15 cellular contexts compared by ENCODE assay signal in genomic region chr10:16949806-16950205, GRCh38.
DNase-seq lines count a peak whose midpoint lies in the region; ATAC-seq and TF ChIP-seq lines count a peak whose summit lies in the region.
"Had no signal": no experiment of that assay in that cellular context is flagged by ENCODE, and none has a peak within 500 bp of the region (broad histone marks: within the 10 kb centered on the region; RNA-seq: fewer than 3 reads in every experiment).

No MANE protein-coding gene starts in this region.

- peaks cover 38% of the 10 kb centered on the region for H3K4me1 Mint-ChIP-seq in osteocyte (ENCODE audit: unreplicated experiment)

- peak overlapping the region in 9 of 11 experiments; percentile 27 to 62 (median 40); a peak in 14 of 22 replicates for H3K4me2 ChIP-seq in BLaER1 treated with 17β-estradiol and CSF1 and Interleukin-3, amounts not matched to agents 10 nM and 100 nM
- peak overlapping the region; percentile 38 for H3K4me2 ChIP-seq in hepatocyte

- H3K9me3 Mint-ChIP-seq in osteocyte (ENCODE audit: unreplicated experiment), result no peaks in the 10 kb centered on the region

- 58% methylated on average over 11 of the region's 11 CpGs for WGBS in hepatocyte (ENCODE audit: low lambda C conversion rate, missing lambda C conversion rate)

- intact Hi-C loops in posterior cingulate gyrus (cut with DNase I), result no loop called here

- H3K4me1 ChIP-seq in BLaER1 treated with 17β-estradiol and CSF1 and Interleukin-3, amounts not matched to agents 10 nM and 100 nM, result peaks cover 26 to 41% (median 36%) of the 10 kb centered on the region in 10 experiments
- peaks cover 22% of the 10 kb centered on the region for H3K4me1 ChIP-seq in hepatocyte (ENCODE audit: insufficient read depth)

- no peak overlapping the region for H3K9ac ChIP-seq in BLaER1 treated with 17β-estradiol and CSF1 and Interleukin-3, amounts not matched to agents 10 nM and 100 nM

- DNase-seq in hepatocyte (ENCODE audit: low spot score), result no peak
- no peak for DNase-seq in osteocyte (ENCODE audit: extremely low spot score, unreplicated experiment)
- no peak for DNase-seq in activated CD4-positive, CD25-positive, alpha-beta regulatory T cell treated with anti-CD3 and anti-CD28 coated beads, Interleukin-2, amount 50 U/mL, for 72 hours
- DNase-seq in posterior cingulate gyrus, result no peak
- DNase-seq: DMS53, HCEC 1CT, MV-4-11, NCI-H1436, NCI-H345, NCI-H526 treated with DMSO at 0.1 percent for 48 hours had no signal

- H3K27ac ChIP-seq in BLaER1 treated with 17β-estradiol and CSF1 and Interleukin-3, amounts not matched to agents 10 nM and 100 nM, result no peak overlapping the region
- H3K27ac ChIP-seq in VCaP (peak overlapping the region; percentile 33; the same call in 1 of the 2 replicates), hepatocyte (peak overlapping the region; percentile 67)
- H3K27ac ChIP-seq: C4-2B had no signal

- H3K79me2 ChIP-seq in hepatocyte, result no peaks in the 10 kb centered on the region

- H3K36me3 ChIP-seq in BLaER1 treated with 17β-estradiol and CSF1 and Interleukin-3, amounts not matched to agents 10 nM and 100 nM, result no peaks in the 10 kb centered on the region
- H3K36me3 ChIP-seq in hepatocyte (replicated peaks; ENCODE audit: insufficient read depth, low read depth), result no peaks in the 10 kb centered on the region

- no peaks in the 10 kb centered on the region; a peak in 1 of 22 replicates for H3K27me3 ChIP-seq in BLaER1 treated with 17β-estradiol and CSF1 and Interleukin-3, amounts not matched to agents 10 nM and 100 nM
- H3K27me3 ChIP-seq in hepatocyte, result no peaks in the 10 kb centered on the region

- peak overlapping the region; percentile 28 for H3K27ac Mint-ChIP-seq in osteocyte (ENCODE audit: unreplicated experiment)

- TF ChIP-seq CTCF in VCaP (conservative IDR thresholded peaks at IDR 0.05) (no peak), hepatocyte (IDR thresholded peaks at IDR 0.05; ENCODE audit: poor library complexity) (no peak), osteocyte (IDR thresholded peaks at IDR 0.05) (no peak)

- H3K4me3 Mint-ChIP-seq in osteocyte (ENCODE audit: unreplicated experiment), result no peak overlapping the region

- peaks cover 0 to 8% (median 0%) of the 10 kb centered on the region in 11 experiments; a peak in 2 of 22 replicates for H3K9me3 ChIP-seq in BLaER1 treated with 17β-estradiol and CSF1 and Interleukin-3, amounts not matched to agents 10 nM and 100 nM (replicated peaks in 1 of 11)
- no peaks in the 10 kb centered on the region for H3K9me3 ChIP-seq in hepatocyte (ENCODE audit: low read depth)

- no peaks in the 10 kb centered on the region for H4K20me1 ChIP-seq in BLaER1 treated with 17β-estradiol and CSF1 and Interleukin-3, amounts not matched to agents 10 nM and 100 nM
- H4K20me1 ChIP-seq in hepatocyte (ENCODE audit: insufficient read depth, poor library complexity, severe bottlenecking), result no peaks in the 10 kb centered on the region

- ATAC-seq in HG03571 (IDR thresholded peaks at IDR 0.05; ENCODE audit: unreplicated experiment) (no peak), HG02884 (IDR thresholded peaks at IDR 0.05; ENCODE audit: unreplicated experiment) (no peak)

- no peak overlapping the region for H3K4me3 ChIP-seq in BLaER1 treated with 17β-estradiol and CSF1 and Interleukin-3, amounts not matched to agents 10 nM and 100 nM
- H3K4me3 ChIP-seq in hepatocyte, result no peak overlapping the region

- no peak overlapping the region for H2AFZ ChIP-seq in hepatocyte

- H3K27me3 Mint-ChIP-seq in osteocyte (ENCODE audit: unreplicated experiment), result no peaks in the 10 kb centered on the region

- H3K36me3 Mint-ChIP-seq in osteocyte (ENCODE audit: unreplicated experiment), result no peaks in the 10 kb centered on the region

- H3K9me2 ChIP-seq in hepatocyte (replicated peaks; ENCODE audit: insufficient read depth), result no peaks in the 10 kb centered on the region

Comparison
In these comparisons a context has a peak if more than half of its experiments do, and no peak if none do; other contexts are left out.
1. H3K27ac ChIP-seq: peak in VCaP (single experiment) and hepatocyte (single experiment); none in BLaER1 treated with 17β-estradiol and CSF1 and Interleukin-3, amounts not matched to agents 10 nM and 100 nM (0 of 11).